Comparison of ENCODE assay signal across 30 cellular contexts in the genomic region with DNA sequence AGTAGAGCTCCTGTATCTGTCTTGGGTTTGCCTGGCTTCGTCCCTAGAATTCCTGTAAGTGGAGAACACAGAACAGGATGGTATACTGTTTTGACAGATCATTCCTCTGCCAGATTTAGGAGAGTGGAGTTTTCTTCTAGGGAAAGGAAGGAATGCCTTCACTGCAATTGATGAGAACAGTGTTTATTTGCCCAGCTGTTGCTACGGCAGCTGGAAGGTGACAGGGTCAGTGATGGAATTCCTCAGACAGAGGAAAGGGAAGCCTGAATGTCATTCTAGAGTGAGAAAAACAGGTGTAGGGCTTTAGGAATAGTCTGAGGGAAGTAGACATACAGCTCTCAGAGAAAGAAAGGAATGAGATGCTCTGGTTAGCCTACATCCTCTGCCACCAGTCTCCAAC. TPM values are rescaled to one million over a fixed set of nuclear protein-coding genes. Genes with fewer than 3 reads are reported as not detected.
DNase-seq lines count a peak whose midpoint lies in the region; ATAC-seq and TF ChIP-seq lines count a peak whose summit lies in the region.
"Had no signal": no experiment of that assay in that cellular context is flagged by ENCODE, and none has a peak within 500 bp of the region (broad histone marks: within the 10 kb centered on the region; RNA-seq: fewer than 3 reads in every experiment).

No MANE protein-coding gene starts in this region.

- intact Hi-C loops in MCF 10A (cut with micrococcal nuclease): no loop called here
- intact Hi-C loops in breast epithelium (cut with DNase I; ENCODE audit: low total_unique reads): no loop called here

- no peaks in the 10 kb centered on the region for H3K9me3 Mint-ChIP-seq in MCF 10A (ENCODE audit: unreplicated experiment)
- H3K9me3 Mint-ChIP-seq in type B pancreatic cell: no peaks in the 10 kb centered on the region
- H3K9me3 Mint-ChIP-seq in activated T-cell treated with anti-CD3 and anti-CD28 coated beads, Interleukin-2, amount 50 U/mL, for 72 hours: no peaks in the 10 kb centered on the region
- H3K9me3 Mint-ChIP-seq: activated CD8-positive, alpha-beta T cell treated with anti-CD3 and anti-CD28 coated beads for 36 hours; activated naive CD4-positive, alpha-beta T cell treated with anti-CD3 and anti-CD28 coated beads, Interleukin-2, amount 50 U/mL, for 72 hours; CD14-positive monocyte; mesothelial cell of epicardium; naive thymus-derived CD8-positive, alpha-beta T cell had no signal

- DNase-seq in MCF 10A (ENCODE audit: unreplicated experiment): no peak
- DNase-seq in breast epithelium (ENCODE audit: low spot score in 2 of 2): no peak
- DNase-seq in dermis microvascular lymphatic vessel endothelial cell (ENCODE audit: low read depth in 2 of 2): peak; percentile 20 to 68
- DNase-seq in type B pancreatic cell (ENCODE audit: extremely low spot score, unreplicated experiment): peak; percentile 8
- no peak for DNase-seq in putamen (ENCODE audit: low spot score)
- DNase-seq in activated CD4-positive, alpha-beta T cell treated with anti-CD3 and anti-CD28 coated beads, Interleukin-2, amount 50 U/mL, for 48 hours: no peak
- DNase-seq in activated T-cell treated with anti-CD3 and anti-CD28 coated beads, Interleukin-2, amount 50 U/mL, for 72 hours: no peak
- DNase-seq: activated CD4-positive, CD25-positive, alpha-beta regulatory T cell treated with anti-CD3 and anti-CD28 coated beads, Interleukin-2, amount 50 U/mL, for 72 hours; activated CD8-positive, alpha-beta T cell treated with anti-CD3 and anti-CD28 coated beads for 36 hours; amygdala; colonic mucosa; effector memory CD4-positive, alpha-beta T cell; erythroblast; Kasumi-1; left ventricle myocardium inferior; naive thymus-derived CD8-positive, alpha-beta T cell; NCI-H146; NCI-H446; NCI-H774; occipital lobe; Peyer's patch; retina; SHP77 treated with DMSO at 0.1 percent for 48 hours; stimulated activated CD4-positive, alpha-beta T cell treated with anti-CD3 and anti-CD28 coated beads, Interleukin-1b, Interleukin-23, amount 100 ng/mL, for 48 hours; stimulated activated naive CD4-positive, alpha-beta T cell treated with Interleukin-2 at 50 U/mL for 16 hours had no signal

- no peak overlapping the region for H3K4me3 Mint-ChIP-seq in MCF 10A (ENCODE audit: unreplicated experiment)
- H3K4me3 Mint-ChIP-seq in type B pancreatic cell: no peak overlapping the region
- H3K4me3 Mint-ChIP-seq in activated T-cell treated with anti-CD3 and anti-CD28 coated beads, Interleukin-2, amount 50 U/mL, for 72 hours: no peak overlapping the region
- H3K4me3 Mint-ChIP-seq: activated CD8-positive, alpha-beta T cell treated with anti-CD3 and anti-CD28 coated beads for 36 hours; CD14-positive monocyte; mesothelial cell of epicardium; naive thymus-derived CD8-positive, alpha-beta T cell had no signal

- no peaks in the 10 kb centered on the region for H3K9me3 ChIP-seq in breast epithelium
- H3K9me3 ChIP-seq in muscle layer of duodenum (ENCODE audit: control insufficient read depth in 1 of 2, low read length in 2 of 2): no peaks in the 10 kb centered on the region
- H3K9me3 ChIP-seq: colonic mucosa, left ventricle myocardium inferior, Peyer's patch, suprapubic skin had no signal

- TF ChIP-seq POLR2A in breast epithelium (IDR thresholded peaks at IDR 0.05): no peak

- H3K27ac Mint-ChIP-seq in MCF 10A (ENCODE audit: low read depth, unreplicated experiment) (peak overlapping the region; percentile 61), type B pancreatic cell (no peak overlapping the region)
- no peak overlapping the region for H3K27ac Mint-ChIP-seq in activated T-cell treated with anti-CD3 and anti-CD28 coated beads, Interleukin-2, amount 50 U/mL, for 72 hours
- H3K27ac Mint-ChIP-seq: activated CD8-positive, alpha-beta T cell treated with anti-CD3 and anti-CD28 coated beads for 36 hours; mesothelial cell of epicardium had no signal

- H3K27me3 Mint-ChIP-seq in MCF 10A (ENCODE audit: insufficient read depth, unreplicated experiment) (no peaks in the 10 kb centered on the region), type B pancreatic cell (no peaks in the 10 kb centered on the region)
- no peaks in the 10 kb centered on the region for H3K27me3 Mint-ChIP-seq in activated T-cell treated with anti-CD3 and anti-CD28 coated beads, Interleukin-2, amount 50 U/mL, for 72 hours (ENCODE audit: low read depth)
- H3K27me3 Mint-ChIP-seq: activated CD8-positive, alpha-beta T cell treated with anti-CD3 and anti-CD28 coated beads for 36 hours; naive thymus-derived CD8-positive, alpha-beta T cell had no signal

- CTCF ChIA-PET in MCF 10A (lab: Yijun Ruan, JAX): no interaction called here

- H3K27me3 ChIP-seq in breast epithelium (no peaks in the 10 kb centered on the region), muscle layer of duodenum (ENCODE audit: low read depth, low read length) (no peaks in the 10 kb centered on the region)
- H3K27me3 ChIP-seq: colonic mucosa, Peyer's patch, suprapubic skin had no signal

- TF ChIP-seq CTCF in MCF 10A (IDR thresholded peaks at IDR 0.05; ENCODE audit: unreplicated experiment): no peak
- no peak for TF ChIP-seq CTCF in breast epithelium (IDR thresholded peaks at IDR 0.05)
- no peak for TF ChIP-seq CTCF in type B pancreatic cell (conservative IDR thresholded peaks at IDR 0.05)

- peaks cover 10% of the 10 kb centered on the region for H3K4me1 Mint-ChIP-seq in MCF 10A (ENCODE audit: insufficient read depth, unreplicated experiment)
- no peaks in the 10 kb centered on the region for H3K4me1 Mint-ChIP-seq in type B pancreatic cell (ENCODE audit: unreplicated experiment)
- peaks cover 11% of the 10 kb centered on the region for H3K4me1 Mint-ChIP-seq in activated T-cell treated with anti-CD3 and anti-CD28 coated beads, Interleukin-2, amount 50 U/mL, for 72 hours (ENCODE audit: low read depth)

- H3K36me3 Mint-ChIP-seq in MCF 10A (ENCODE audit: insufficient read depth, unreplicated experiment): peaks cover 91% of the 10 kb centered on the region
- H3K36me3 Mint-ChIP-seq in type B pancreatic cell: peaks cover 19% of the 10 kb centered on the region
- peaks cover 2 to 6% of the 10 kb centered on the region in 2 donors for H3K36me3 Mint-ChIP-seq in activated T-cell treated with anti-CD3 and anti-CD28 coated beads, Interleukin-2, amount 50 U/mL, for 72 hours (ENCODE audit: insufficient read depth in 2 of 2)
- H3K36me3 Mint-ChIP-seq: activated naive CD4-positive, alpha-beta T cell treated with anti-CD3 and anti-CD28 coated beads, Interleukin-2, amount 50 U/mL, for 72 hours had no signal

- no peaks in the 10 kb centered on the region for H3K4me1 ChIP-seq in breast epithelium
- peaks cover 6 to 13% of the 10 kb centered on the region in 2 donors for H3K4me1 ChIP-seq in muscle layer of duodenum (ENCODE audit: control insufficient read depth in 1 of 2, insufficient read depth in 2 of 2, low read length in 2 of 2)
- H3K4me1 ChIP-seq: colonic mucosa, suprapubic skin had no signal

- no TSS peak for BruUV-seq in MCF 10A (replicated peaks; lab: Mats Ljungman, UMichigan)

- H3K4me3 ChIP-seq in breast epithelium: no peak overlapping the region
- no peak overlapping the region for H3K4me3 ChIP-seq in muscle layer of duodenum (ENCODE audit: low read depth in 1 of 2, low read length in 2 of 2)
- H3K4me3 ChIP-seq: colonic mucosa, left ventricle myocardium inferior, Peyer's patch, suprapubic skin had no signal

- no peak overlapping the region for H3K27ac ChIP-seq in breast epithelium
- H3K27ac ChIP-seq in muscle layer of duodenum (ENCODE audit: low read length): peak overlapping the region; percentile 0
- H3K27ac ChIP-seq: colonic mucosa, left ventricle myocardium inferior, suprapubic skin had no signal

- POLR2A ChIA-PET in MCF 10A (lab: Yijun Ruan, JAX): interaction anchor here (1.1 to 7.2 kb wide), 7 partner anchors 9 to 100 kb away, joined by 3 to 70 read pairs (median 9); partner anchors contain the start of genes CSRNP2 and LETMD1

- ATAC-seq in activated T-cell treated with anti-CD3 and anti-CD28 coated beads, Interleukin-2, amount 50 U/mL, for 72 hours (replicated peaks in 1 of 2): no peak
- ATAC-seq: activated CD8-positive, alpha-beta T cell treated with anti-CD3 and anti-CD28 coated beads for 36 hours; activated naive CD4-positive, alpha-beta T cell treated with anti-CD3 and anti-CD28 coated beads, Interleukin-2, amount 50 U/mL, for 72 hours; naive thymus-derived CD8-positive, alpha-beta T cell had no signal

- no peaks in the 10 kb centered on the region for H3K36me3 ChIP-seq in breast epithelium
- H3K36me3 ChIP-seq in muscle layer of duodenum (ENCODE audit: control insufficient read depth in 1 of 2, insufficient read depth in 2 of 2, low read length in 2 of 2): peaks cover 32 to 40% of the 10 kb centered on the region in 2 donors
- H3K36me3 ChIP-seq: colonic mucosa had no signal

RNA-seq across cellular contexts. Expression of gene CSRNP2, which starts 11.7 kb away (rescaled TPM):
- total RNA-seq in MCF 10A (2022): 41.4 and 46.3 TPM in 2 replicates
- total RNA-seq in breast epithelium: 10 to 100 TPM; 20.2 to 37.3 (median 35.7) TPM
- 11.3 and 19.3 TPM in 2 replicates for total RNA-seq in dermis microvascular lymphatic vessel endothelial cell
- total RNA-seq in type B pancreatic cell (ENCODE audit: low replicate concordance): 32.1 and 55.5 TPM in 2 replicates
- 10 to 100 TPM; 30.6 to 33.4 TPM for total RNA-seq in activated T-cell treated with anti-CD3 and anti-CD28 coated beads, Interleukin-2, amount 50 U/mL, for 72 hours

RNA-seq across cellular contexts. Expression of gene LETMD1, which starts 23.5 kb away (rescaled TPM):
- total RNA-seq in MCF 10A (2022): 60.5 and 65.8 TPM in 2 replicates
- 10 to 100 TPM; 63.6 to 92.0 (median 82.1) TPM for total RNA-seq in breast epithelium
- total RNA-seq in dermis microvascular lymphatic vessel endothelial cell: 22.3 and 40.0 TPM in 2 replicates
- 67.8 and 68.7 TPM in 2 replicates for total RNA-seq in type B pancreatic cell (ENCODE audit: low replicate concordance)
- total RNA-seq in activated T-cell treated with anti-CD3 and anti-CD28 coated beads, Interleukin-2, amount 50 U/mL, for 72 hours: 100 to 1,000 TPM; 120 to 129 TPM

RNA-seq across cellular contexts. Expression of gene SLC11A2, which starts 45.5 kb away (rescaled TPM):
- total RNA-seq in MCF 10A (2022): 45.6 and 60.9 TPM in 2 replicates
- total RNA-seq in breast epithelium: 100 to 1,000 TPM in 1 of 3 donors, 10 to 100 TPM in 2; 52.2 to 103 (median 91.0) TPM
- total RNA-seq in dermis microvascular lymphatic vessel endothelial cell: 37.1 and 48.7 TPM in 2 replicates
- total RNA-seq in type B pancreatic cell (ENCODE audit: low replicate concordance): 56.3 and 62.9 TPM in 2 replicates
- 10 to 100 TPM; 44.8 to 54.5 TPM for total RNA-seq in activated T-cell treated with anti-CD3 and anti-CD28 coated beads, Interleukin-2, amount 50 U/mL, for 72 hours

Comparison
In these comparisons a context has a peak if more than half of its experiments do, and no peak if none do; other contexts are left out.
1. DNase-seq: peak in dermis microvascular lymphatic vessel endothelial cell (2 of 2) and type B pancreatic cell (single experiment); none in MCF 10A (single experiment), breast epithelium (0 of 2), putamen (single experiment), activated CD4-positive, alpha-beta T cell treated with anti-CD3 and anti-CD28 coated beads, Interleukin-2, amount 50 U/mL, for 48 hours (0 of 2) and activated T-cell treated with anti-CD3 and anti-CD28 coated beads, Interleukin-2, amount 50 U/mL, for 72 hours (0 of 2).